Comparison of ENCODE assay signal across 20 cellular contexts in the genomic region with DNA sequence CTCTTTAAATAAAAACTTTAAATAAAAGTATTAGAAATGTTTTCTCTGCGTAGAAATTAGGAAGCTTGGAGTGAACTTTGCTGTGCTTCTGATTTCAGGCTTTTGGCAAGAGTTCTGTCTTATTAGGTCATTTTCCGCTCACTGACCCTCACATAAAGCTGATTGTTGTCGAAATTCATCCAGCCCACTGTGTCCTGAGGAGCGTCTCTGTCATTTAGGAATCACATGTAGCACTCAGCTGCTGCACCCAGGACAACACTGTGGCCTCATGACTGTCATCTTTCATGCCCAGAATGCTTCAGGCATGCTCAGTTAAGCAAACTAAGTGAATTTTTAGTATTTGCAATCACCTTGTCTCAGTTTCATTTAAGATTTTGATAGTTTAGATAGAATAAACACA. TPM values are rescaled to one million over a fixed set of nuclear protein-coding genes. Genes with fewer than 3 reads are reported as not detected.
A peak's percentile ranks its signal among the peaks of the same experiment; 100 is the strongest.
DNase-seq lines count a peak whose midpoint lies in the region; ATAC-seq and TF ChIP-seq lines count a peak whose summit lies in the region.
"Had no signal": no experiment of that assay in that cellular context is flagged by ENCODE, and none has a peak within 500 bp of the region (broad histone marks: within the 10 kb centered on the region; RNA-seq: fewer than 3 reads in every experiment).

No MANE protein-coding gene starts in this region.

- H3K27me3 Mint-ChIP-seq in GM23338 (ENCODE audit: insufficient read depth, low read depth, poor library complexity) = peaks cover 2% of the 10 kb centered on the region
- H3K27me3 Mint-ChIP-seq in natural killer cell treated with Interleukin-12 subunit alpha and Interleukin-12 subunit beta and Interleukin-15 and Interleukin-18, amount 100 ng/mL, for 72 hours = peaks cover 32 to 38% of the 10 kb centered on the region in 2 donors

- H3K4me3 ChIP-seq in GM23338 = no peak overlapping the region
- H3K4me3 ChIP-seq: A549, PC-9, SJSA1 had no signal

- no peak overlapping the region for H3K27ac ChIP-seq in GM23338 (ENCODE audit: low read depth)
- H3K27ac ChIP-seq: A549, HL-60, PC-9, SJSA1 had no signal

- H3K27ac Mint-ChIP-seq in GM23338 = no peak overlapping the region
- no peak overlapping the region for H3K27ac Mint-ChIP-seq in natural killer cell treated with Interleukin-12 subunit alpha and Interleukin-12 subunit beta and Interleukin-15 and Interleukin-18, amount 100 ng/mL, for 72 hours
- H3K27ac Mint-ChIP-seq: CD14-positive monocyte, IgD-negative memory B cell had no signal

- no peak overlapping the region for H3K4me3 Mint-ChIP-seq in GM23338
- H3K4me3 Mint-ChIP-seq in natural killer cell treated with Interleukin-12 subunit alpha and Interleukin-12 subunit beta and Interleukin-15 and Interleukin-18, amount 100 ng/mL, for 72 hours = no peak overlapping the region
- H3K4me3 Mint-ChIP-seq: CD14-positive monocyte, IgD-negative memory B cell had no signal

- no peaks in the 10 kb centered on the region for H3K4me1 Mint-ChIP-seq in GM23338
- no peaks in the 10 kb centered on the region for H3K4me1 Mint-ChIP-seq in natural killer cell treated with Interleukin-12 subunit alpha and Interleukin-12 subunit beta and Interleukin-15 and Interleukin-18, amount 100 ng/mL, for 72 hours (ENCODE audit: low read depth in 2 of 2)
- H3K4me1 Mint-ChIP-seq: CD14-positive monocyte, IgD-negative memory B cell had no signal

- H3K36me3 ChIP-seq in GM23338 (ENCODE audit: insufficient read depth) = no peaks in the 10 kb centered on the region
- H3K36me3 ChIP-seq: SJSA1 had no signal

- no peaks in the 10 kb centered on the region for H3K27me3 ChIP-seq in GM23338 (ENCODE audit: insufficient read depth)
- H3K27me3 ChIP-seq: SJSA1 had no signal

- H2AFZ ChIP-seq in GM23338 = 0 out of 2 replicates have a peak overlapping the region, but pooled peaks have one; percentile 65
- H2AFZ ChIP-seq: PC-9 had no signal

- H3K4me1 ChIP-seq in GM23338 (ENCODE audit: insufficient read depth) = no peaks in the 10 kb centered on the region
- H3K4me1 ChIP-seq: A549, Caco-2, SJSA1 had no signal

- DNase-seq in GM23338 (ENCODE audit: low spot score) (no peak), foreskin melanocyte (peak; percentile 83), medulla oblongata (ENCODE audit: extremely low spot score) (peak; percentile 95), putamen (ENCODE audit: low spot score) (peak; percentile 92), GOT3 (lab: John Stamatoyannopoulos, UW) (no peak), D341Med (ENCODE audit: low spot score) (no peak)
- no peak for DNase-seq in natural killer cell treated with Interleukin-12 subunit alpha and Interleukin-12 subunit beta and Interleukin-15 and Interleukin-18, amount 100 ng/mL, for 72 hours (ENCODE audit: low spot score)
- DNase-seq: Caco-2, DMS53, NCI-H1105, NCI-H187, NCI-H69, PC-9 had no signal

- TF ChIP-seq CTCF in GM23338 (conservative IDR thresholded peaks at IDR 0.05; ENCODE audit: low read depth in 2 of 2) = no peak

- no peaks in the 10 kb centered on the region for H3K36me3 Mint-ChIP-seq in GM23338 (ENCODE audit: low read depth)
- H3K36me3 Mint-ChIP-seq in natural killer cell treated with Interleukin-12 subunit alpha and Interleukin-12 subunit beta and Interleukin-15 and Interleukin-18, amount 100 ng/mL, for 72 hours = no peaks in the 10 kb centered on the region
- H3K36me3 Mint-ChIP-seq: CD14-positive monocyte, IgD-negative memory B cell had no signal

- H3F3A ChIP-seq in GM23338 (replicated peaks; ENCODE audit: low read depth) = no peaks in the 10 kb centered on the region

- no peaks in the 10 kb centered on the region for H4K20me1 ChIP-seq in GM23338 (replicated peaks; ENCODE audit: insufficient read depth)

- H3K9me3 Mint-ChIP-seq in GM23338 = 0 out of 3 replicates have a peak, but pooled peaks cover 2% of the 10 kb centered on the region
- H3K9me3 Mint-ChIP-seq in natural killer cell treated with Interleukin-12 subunit alpha and Interleukin-12 subunit beta and Interleukin-15 and Interleukin-18, amount 100 ng/mL, for 72 hours = no peaks in the 10 kb centered on the region

- ATAC-seq in GM23338 (no peak), HG02798 (IDR thresholded peaks at IDR 0.05; ENCODE audit: poor library complexity, unreplicated experiment) (no peak)
- no peak for ATAC-seq in natural killer cell treated with Interleukin-12 subunit alpha and Interleukin-12 subunit beta and Interleukin-15 and Interleukin-18, amount 100 ng/mL, for 72 hours
- ATAC-seq: A549, HCT116 had no signal

- H3K9me2 ChIP-seq in GM23338 (ENCODE audit: insufficient read depth) = no peaks in the 10 kb centered on the region

- H3K4me2 ChIP-seq in GM23338 = no peak overlapping the region
- H3K4me2 ChIP-seq: A549, PC-9 had no signal

- H3K79me2 ChIP-seq in GM23338 (replicated peaks; ENCODE audit: insufficient read depth) = no peaks in the 10 kb centered on the region

TF ChIP-seq in GM23338, 12 proteins besides CTCF, POLR2A, EP300 and RAD21 (continues in another document):
- TF ChIP-seq POLR2AphosphoS5 (IDR thresholded peaks at IDR 0.05; ENCODE audit: low read depth) = no peak
- TF ChIP-seq CREB1 (CRISPR knock-in tag; IDR thresholded peaks at IDR 0.05; ENCODE audit: low read depth) = no peak
- TF ChIP-seq ETS1 (IDR thresholded peaks at IDR 0.05) = no peak
- no peak for TF ChIP-seq STAT1 (IDR thresholded peaks at IDR 0.05; ENCODE audit: unreplicated experiment)
- TF ChIP-seq JUNB (IDR thresholded peaks at IDR 0.05; ENCODE audit: unreplicated experiment) = no peak
- no peak for TF ChIP-seq ZNF331 (CRISPR knock-in tag; IDR thresholded peaks at IDR 0.05; ENCODE audit: low read depth)
- no peak for TF ChIP-seq ZNF114 (CRISPR knock-in tag; IDR thresholded peaks at IDR 0.05)
- no peak for TF ChIP-seq NANOG (IDR thresholded peaks at IDR 0.05; ENCODE audit: borderline replicate concordance)

RNA-seq across cellular contexts. Expression of gene MSRB2, which starts 57.8 kb away (rescaled TPM):
- 9.4 and 9.5 TPM in 2 replicates for total RNA-seq in GM23338 (2014; rRNA removed; shearing (Covaris generic))
- 33.7 and 34.6 TPM in 2 replicates for polyA plus RNA-seq in GM23338 (2016; fragmentation: Nextera tagmentation; extraction: Ambion mirVana)
- 10 to 100 TPM in 1 of 2 donors, 1 to 10 TPM in 1; 6.5 to 10.7 TPM for total RNA-seq in natural killer cell treated with Interleukin-12 subunit alpha and Interleukin-12 subunit beta and Interleukin-15 and Interleukin-18, amount 100 ng/mL, for 72 hours

Comparison
In these comparisons a context has a peak if more than half of its experiments do, and no peak if none do; other contexts are left out.
1. DNase-seq: peak in foreskin melanocyte (single experiment), medulla oblongata (single experiment) and putamen (single experiment); none in GM23338 (single experiment), natural killer cell treated with Interleukin-12 subunit alpha and Interleukin-12 subunit beta and Interleukin-15 and Interleukin-18, amount 100 ng/mL, for 72 hours (single experiment), GOT3 (single experiment) and D341Med (single experiment).